In genomic region chr18:62144338-62144737, GRCh38 we compare ENCODE assay signal across 31 cellular contexts.
"Had no signal": no experiment of that assay in that cellular context is flagged by ENCODE, and none has a peak within 500 bp of the region (broad histone marks: within the 10 kb centered on the region; RNA-seq: fewer than 3 reads in every experiment).

No MANE protein-coding gene starts in this region.

- H3K9me3 ChIP-seq: adrenal gland, body of pancreas, breast epithelium, Peyer's patch had no signal

- H3K4me1 ChIP-seq: adrenal gland, body of pancreas, breast epithelium, Peyer's patch had no signal

- H3K4me3 ChIP-seq: adrenal gland, body of pancreas, breast epithelium, Peyer's patch had no signal

- H3K27me3 ChIP-seq: adrenal gland, body of pancreas, breast epithelium, Peyer's patch had no signal

- H3K27ac ChIP-seq: adrenal gland, body of pancreas, breast epithelium, Peyer's patch, VCaP had no signal

- DNase-seq: activated B cell treated with CpG ODN at 0.5 μM for 24 hours; activated CD4-positive, alpha-beta memory T cell treated with anti-CD3 and anti-CD28 coated beads for 36 hours; activated CD4-positive, alpha-beta T cell treated with anti-CD3 and anti-CD28 coated beads for 4 hours; activated CD4-positive, alpha-beta T cell treated with anti-CD3 and anti-CD28 coated beads, Interleukin-2, amount 50 U/mL, for 1 hour; activated CD4-positive, CD25-positive, alpha-beta regulatory T cell treated with anti-CD3 and anti-CD28 coated beads, Interleukin-2, amount 50 U/mL, for 72 hours; activated CD8-positive, alpha-beta memory T cell treated with anti-CD3 and anti-CD28 coated beads, Interleukin-2, amount 50 U/mL, for 4 hours; activated gamma-delta T cell treated with Interleukin-2 at 50 U/mL for 16 hours; activated naive CD4-positive, alpha-beta T cell treated with anti-CD3 and anti-CD28 coated beads for 36 hours; activated T-cell treated with anti-CD3 and anti-CD28 coated beads for 4 hours; activated T-cell treated with anti-CD3 and anti-CD28 coated beads, Interleukin-2, amount 50 U/mL, for 4 hours; adrenal gland; body of pancreas; caudate nucleus; cerebellar nuclear complex; Karpas-422; KBM-7; NCI-H1105; NCI-H1417 treated with DMSO at 0.1 percent for 48 hours; NCI-H2081; NCI-H446; NCI-H524 treated with DMSO at 0.1 percent for 48 hours; PC-3; Peyer's patch; RPMI8226; SW 1271; T-helper 1 cell; T-helper 2 cell; T-helper 9 cell had no signal

- H3K36me3 ChIP-seq: adrenal gland, breast epithelium had no signal

- ATAC-seq: activated naive CD4-positive, alpha-beta T cell treated with anti-CD3 and anti-CD28 coated beads, Interleukin-2, amount 50 U/mL, for 72 hours; activated T-cell treated with anti-CD3 and anti-CD28 coated beads, Interleukin-2, amount 50 U/mL, for 4 hours; body of pancreas; PC-3 had no signal
